ENCODE assay signal across 16 cellular contexts in genomic region chr6:44084231-44085014, GRCh38. TPM values are rescaled to one million over a fixed set of nuclear protein-coding genes. Genes with fewer than 3 reads are reported as not detected.
DNase-seq lines count a peak whose midpoint lies in the region; ATAC-seq and TF ChIP-seq lines count a peak whose summit lies in the region.
"Had no signal": no experiment of that assay in that cellular context is flagged by ENCODE, and none has a peak within 500 bp of the region (broad histone marks: within the 10 kb centered on the region; RNA-seq: fewer than 3 reads in every experiment).

No MANE protein-coding gene starts in this region.

- no peaks in the 10 kb centered on the region for H3K9me3 ChIP-seq in gastrocnemius medialis
- H3K9me3 ChIP-seq: prostate gland had no signal

- intact Hi-C loops in gastrocnemius medialis (cut with DNase I; ENCODE audit: low total_unique reads): no loop called here

- POLR2A ChIA-PET in RWPE1 (lab: Yijun Ruan, JAX; ENCODE audit: low non-redundant PET): interaction anchor here (0.5 kb wide), 1 partner anchor 301 kb away, joined by 3 read pairs; no protein-coding TSS in a partner anchor

- H3K4me3 ChIP-seq in fibroblast of mammary gland (ENCODE audit: control insufficient read depth, low read depth, low read length): no peak overlapping the region
- no peak overlapping the region for H3K4me3 ChIP-seq in gastrocnemius medialis
- H3K4me3 ChIP-seq: prostate gland had no signal

- in situ Hi-C loops in gastrocnemius medialis (cut with MboI; ENCODE audit: low sequenced_read_pairs in 4 of 4): loop anchor here (10.0 to 25.0 kb wide), 2 partner anchors 422 to 480 kb away; no protein-coding TSS in a partner anchor

- CTCF ChIA-PET in RWPE1 (lab: Yijun Ruan, JAX): interaction anchor here (0.6 to 1.1 kb wide), 4 partner anchors 15 to 417 kb away, joined by 3 to 4 read pairs (median 3); no protein-coding TSS in a partner anchor

- H3K4me1 ChIP-seq in gastrocnemius medialis: peaks cover 36 to 44% of the 10 kb centered on the region in 2 donors
- H3K4me1 ChIP-seq: prostate gland had no signal

- peak; percentile 85 to 86 for ATAC-seq in gastrocnemius medialis
- ATAC-seq in activated CD4-positive, CD25-positive, alpha-beta regulatory T cell treated with anti-CD3 and anti-CD28 coated beads, Interleukin-2, amount 50 U/mL, for 24 hours: no peak
- ATAC-seq: T-cell had no signal

- no peaks in the 10 kb centered on the region for H3K36me3 ChIP-seq in gastrocnemius medialis
- H3K36me3 ChIP-seq: prostate gland had no signal

- DNase-seq in DMS 273 (lab: John Stamatoyannopoulos, UW; ENCODE audit: unreplicated experiment): peak; percentile 24
- no peak for DNase-seq in DMS 273 treated with DMSO at 0.1 percent for 48 hours (lab: John Stamatoyannopoulos, UW)
- DNase-seq in RWPE1 (ENCODE audit: low spot score): no peak
- peak; percentile 41 for DNase-seq in fibroblast of mammary gland (ENCODE audit: low read depth)
- DNase-seq in gastrocnemius medialis: peak; percentile 80 to 96
- DNase-seq in middle frontal gyrus (ENCODE audit: extremely low spot score, low spot score): no peak
- DNase-seq in cerebellar nuclear complex (lab: John Stamatoyannopoulos, UW): no peak
- DNase-seq: 8988T; activated CD4-positive, alpha-beta memory T cell treated with anti-CD3 and anti-CD28 coated beads for 36 hours; activated naive CD4-positive, alpha-beta T cell treated with Interleukin-2 at 50 U/mL for 16 hours; dermis blood vessel endothelial cell; GDM1; T-cell had no signal

- H3K27ac ChIP-seq in RWPE1 (peak overlapping the region; percentile 81), gastrocnemius medialis (peak overlapping the region; percentile 91 to 99 (median 92))
- H3K27ac ChIP-seq: HL-60, prostate gland had no signal

- no peaks in the 10 kb centered on the region for H3K27me3 ChIP-seq in gastrocnemius medialis

- peak; percentile 81 to 87 for TF ChIP-seq POLR2A in gastrocnemius medialis (IDR thresholded peaks at IDR 0.05)

- TF ChIP-seq CTCF in RWPE1 (conservative IDR thresholded peaks at IDR 0.05; ENCODE audit: low read depth): no peak
- TF ChIP-seq CTCF in fibroblast of mammary gland (conservative IDR thresholded peaks at IDR 0.05; ENCODE audit: control insufficient read depth, insufficient read depth, low read depth, low read length): no peak
- no peak for TF ChIP-seq CTCF in gastrocnemius medialis (IDR thresholded peaks at IDR 0.05 in 4 of 5, conservative IDR thresholded peaks at IDR 0.05 in 1 of 5)

RNA-seq across cellular contexts. Expression of gene MRPL14, which starts 42.8 kb away (rescaled TPM):
- 100 to 1,000 TPM; 100 to 180 (median 152) TPM for total RNA-seq in gastrocnemius medialis

RNA-seq across cellular contexts. Expression of gene TMEM63B, which starts 42.9 kb away (rescaled TPM):
- total RNA-seq in gastrocnemius medialis: 10 to 100 TPM; 27.2 to 71.9 (median 43.7) TPM

Comparison
In these comparisons a context has a peak if more than half of its experiments do, and no peak if none do; other contexts are left out.
1. DNase-seq: peak in DMS 273 (single experiment), fibroblast of mammary gland (single experiment) and gastrocnemius medialis (2 of 2); none in DMS 273 treated with DMSO at 0.1 percent for 48 hours (single experiment), RWPE1 (single experiment), middle frontal gyrus (single experiment) and cerebellar nuclear complex (0 of 2).
2. ATAC-seq: peak in gastrocnemius medialis (2 of 2); none in activated CD4-positive, CD25-positive, alpha-beta regulatory T cell treated with anti-CD3 and anti-CD28 coated beads, Interleukin-2, amount 50 U/mL, for 24 hours (0 of 2).